9 cellular contexts compared by ENCODE assay signal in the genomic region with DNA sequence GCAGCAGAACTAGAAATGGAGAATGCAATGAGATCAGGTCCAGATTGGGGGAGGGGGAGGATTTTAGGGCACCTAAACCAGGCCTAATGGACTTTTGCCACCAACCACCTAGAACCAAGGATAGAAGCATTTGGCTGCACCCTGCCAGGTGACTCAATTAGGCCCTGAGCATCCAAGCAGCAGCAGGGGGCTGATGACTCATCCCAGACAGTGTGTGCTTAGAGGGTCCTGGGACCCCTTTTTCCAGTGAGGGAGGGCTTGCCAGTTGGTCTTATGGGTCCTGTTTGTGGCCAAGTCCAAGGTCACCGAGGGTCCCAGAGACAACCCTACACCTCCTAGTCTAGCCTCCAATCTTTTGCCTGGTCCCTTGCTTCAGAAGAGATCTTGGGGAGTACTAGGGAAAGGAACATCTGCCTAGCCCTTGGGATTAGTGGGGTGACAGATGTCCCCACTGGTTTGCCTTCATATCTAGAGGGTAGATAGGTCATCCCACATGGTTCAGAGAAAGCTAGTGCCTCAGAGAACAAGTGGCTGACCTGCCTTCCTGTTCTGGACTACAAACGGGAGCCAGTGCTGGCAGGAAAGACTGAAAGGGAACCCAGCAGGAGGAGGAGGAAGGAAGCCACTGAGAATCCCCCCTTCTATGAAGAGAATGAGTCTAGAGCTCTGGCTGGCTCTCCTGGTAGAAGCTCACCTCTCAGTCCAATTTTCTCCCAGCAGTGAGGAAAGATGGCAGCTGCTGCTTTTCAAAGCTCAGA. TPM values are rescaled to one million over a fixed set of nuclear protein-coding genes. Genes with fewer than 3 reads are reported as not detected.
A peak's percentile ranks its signal among the peaks of the same experiment; 100 is the strongest.
DNase-seq lines count a peak whose midpoint lies in the region; FAIRE-seq and TF ChIP-seq lines count a peak whose summit lies in the region.
"Had no signal": no experiment of that assay in that cellular context is flagged by ENCODE, and none has a peak within 500 bp of the region (broad histone marks: within the 10 kb centered on the region; RNA-seq: fewer than 3 reads in every experiment).

No MANE protein-coding gene starts in this region.

- H3K36me3 Mint-ChIP-seq in activated CD4-positive, alpha-beta T cell treated with anti-CD3 and anti-CD28 coated beads, Interleukin-2, amount 10 ng/mL, durations not matched to agents 24 days and 14 days (ENCODE audit: low read depth) = peaks cover 6% of the 10 kb centered on the region
- H3K36me3 Mint-ChIP-seq in activated naive CD8-positive, alpha-beta T cell treated with anti-CD3 and anti-CD28 coated beads for 36 hours = peaks cover 3% of the 10 kb centered on the region
- H3K36me3 Mint-ChIP-seq in neural crest cell (ENCODE audit: low read depth) = no peaks in the 10 kb centered on the region

- H3K36me3 ChIP-seq in HUES48 (ENCODE audit: control insufficient read depth, insufficient read depth, low read length) = 0 out of 2 replicates have a peak, but pooled peaks cover 5% of the 10 kb centered on the region

- TF ChIP-seq CTCF in neural crest cell (conservative IDR thresholded peaks at IDR 0.05) = no peak

- H3K27ac ChIP-seq in HUES48 (ENCODE audit: low read depth, low read length) = peak overlapping the region; percentile 26

- H3K27me3 ChIP-seq in HUES48 (ENCODE audit: control insufficient read depth, insufficient read depth, low read length) = no peaks in the 10 kb centered on the region

- DNase-seq in activated CD4-positive, alpha-beta T cell treated with anti-CD3 and anti-CD28 coated beads, Interleukin-2, amount 10 ng/mL, durations not matched to agents 24 days and 14 days = no peak
- DNase-seq in activated CD4-positive, alpha-beta T cell treated with anti-CD3 and anti-CD28 coated beads for 1 hour = no peak
- DNase-seq in activated naive CD8-positive, alpha-beta T cell treated with anti-CD3 and anti-CD28 coated beads for 36 hours = no peak
- DNase-seq in neural crest cell (ENCODE audit: low read depth, low spot score) (no peak), GM12892 (ENCODE audit: insufficient read length) (no peak), MV-4-11 (lab: John Stamatoyannopoulos, UW) (no peak)
- DNase-seq in stimulated activated CD4-positive, alpha-beta T cell treated with anti-CD3 and anti-CD28 coated beads, Interleukin-12 subunit alpha, Interleukin-12 subunit beta, amount 100 ng/mL, for 4 hours = no peak
- DNase-seq: KG1 had no signal

- no peaks in the 10 kb centered on the region for H3K9me3 Mint-ChIP-seq in activated CD4-positive, alpha-beta T cell treated with anti-CD3 and anti-CD28 coated beads, Interleukin-2, amount 10 ng/mL, durations not matched to agents 24 days and 14 days
- no peaks in the 10 kb centered on the region for H3K9me3 Mint-ChIP-seq in activated naive CD8-positive, alpha-beta T cell treated with anti-CD3 and anti-CD28 coated beads for 36 hours
- H3K9me3 Mint-ChIP-seq in neural crest cell = no peaks in the 10 kb centered on the region

- FAIRE-seq in GM12892 (lab: Jason Lieb, UNC) = no peak

- no peak overlapping the region for H3K9ac ChIP-seq in HUES48 (ENCODE audit: low read depth, low read length)

- TF ChIP-seq POLR2A in GM12892 (IDR thresholded peaks at IDR 0.05; ENCODE audit: low read depth, low read length) = no peak

- H3K4me3 Mint-ChIP-seq in activated CD4-positive, alpha-beta T cell treated with anti-CD3 and anti-CD28 coated beads, Interleukin-2, amount 10 ng/mL, durations not matched to agents 24 days and 14 days = peak overlapping the region; percentile 93
- peak overlapping the region; percentile 84 for H3K4me3 Mint-ChIP-seq in activated naive CD8-positive, alpha-beta T cell treated with anti-CD3 and anti-CD28 coated beads for 36 hours
- H3K4me3 Mint-ChIP-seq in neural crest cell = peak overlapping the region; percentile 91

- no peaks in the 10 kb centered on the region for H3K9me3 ChIP-seq in HUES48 (ENCODE audit: control insufficient read depth, insufficient read depth, low read length)

- intact Hi-C loops in activated CD4-positive, alpha-beta T cell treated with anti-CD3 and anti-CD28 coated beads, Interleukin-2, amount 10 ng/mL, durations not matched to agents 24 days and 14 days (cut with micrococcal nuclease) = no loop called here

- H3K27ac Mint-ChIP-seq in activated CD4-positive, alpha-beta T cell treated with anti-CD3 and anti-CD28 coated beads, Interleukin-2, amount 10 ng/mL, durations not matched to agents 24 days and 14 days = no peak overlapping the region
- no peak overlapping the region for H3K27ac Mint-ChIP-seq in activated naive CD8-positive, alpha-beta T cell treated with anti-CD3 and anti-CD28 coated beads for 36 hours
- no peak overlapping the region for H3K27ac Mint-ChIP-seq in neural crest cell (ENCODE audit: unreplicated experiment)

- peaks cover 3% of the 10 kb centered on the region for H3K27me3 Mint-ChIP-seq in activated CD4-positive, alpha-beta T cell treated with anti-CD3 and anti-CD28 coated beads, Interleukin-2, amount 10 ng/mL, durations not matched to agents 24 days and 14 days
- no peaks in the 10 kb centered on the region for H3K27me3 Mint-ChIP-seq in activated naive CD8-positive, alpha-beta T cell treated with anti-CD3 and anti-CD28 coated beads for 36 hours
- no peaks in the 10 kb centered on the region for H3K27me3 Mint-ChIP-seq in neural crest cell (ENCODE audit: low read depth)

- H3K4me3 ChIP-seq in HUES48 (ENCODE audit: low read depth, low read length) = no peak overlapping the region

- H3K4me1 ChIP-seq in HUES48 (ENCODE audit: control insufficient read depth, insufficient read depth, low read length) = peaks cover 31% of the 10 kb centered on the region

- peaks cover 34% of the 10 kb centered on the region for H3K4me1 Mint-ChIP-seq in activated CD4-positive, alpha-beta T cell treated with anti-CD3 and anti-CD28 coated beads, Interleukin-2, amount 10 ng/mL, durations not matched to agents 24 days and 14 days
- H3K4me1 Mint-ChIP-seq in activated naive CD8-positive, alpha-beta T cell treated with anti-CD3 and anti-CD28 coated beads for 36 hours = peaks cover 44% of the 10 kb centered on the region
- peaks cover 32% of the 10 kb centered on the region for H3K4me1 Mint-ChIP-seq in neural crest cell

RNA-seq across cellular contexts. Expression of a gene that starts 1.6 kb away (rescaled TPM):
- total RNA-seq in activated CD4-positive, alpha-beta T cell treated with anti-CD3 and anti-CD28 coated beads, Interleukin-2, amount 10 ng/mL, durations not matched to agents 24 days and 14 days = 9.3 and 10.9 TPM in 2 replicates
- total RNA-seq in activated naive CD8-positive, alpha-beta T cell treated with anti-CD3 and anti-CD28 coated beads for 36 hours = 10 to 100 TPM; 11.7 to 11.9 TPM
- total RNA-seq in neural crest cell = 18.3 and 22.1 TPM in 2 replicates
- 0.59 TPM for polyA plus RNA-seq in GM12892 (2012; ENCODE audit: missing spikeins)

RNA-seq across cellular contexts. Expression of a gene that starts 40.7 kb away (rescaled TPM):
- 63.0 and 66.4 TPM in 2 replicates for total RNA-seq in activated CD4-positive, alpha-beta T cell treated with anti-CD3 and anti-CD28 coated beads, Interleukin-2, amount 10 ng/mL, durations not matched to agents 24 days and 14 days
- total RNA-seq in activated naive CD8-positive, alpha-beta T cell treated with anti-CD3 and anti-CD28 coated beads for 36 hours = 10 to 100 TPM; 61.7 to 61.9 TPM
- total RNA-seq in neural crest cell = not detected in 2 replicates
- polyA plus RNA-seq in GM12892 (2012; ENCODE audit: missing spikeins) = not detected

RNA-seq across cellular contexts. Expression of a gene that starts 42.6 kb away (rescaled TPM):
- total RNA-seq in activated CD4-positive, alpha-beta T cell treated with anti-CD3 and anti-CD28 coated beads, Interleukin-2, amount 10 ng/mL, durations not matched to agents 24 days and 14 days = 727 and 736 TPM in 2 replicates
- total RNA-seq in activated naive CD8-positive, alpha-beta T cell treated with anti-CD3 and anti-CD28 coated beads for 36 hours = 100 to 1,000 TPM; 886 to 911 TPM
- total RNA-seq in neural crest cell = 642 and 671 TPM in 2 replicates
- polyA plus RNA-seq in GM12892 (2012; ENCODE audit: missing spikeins) = 343 TPM

Comparison
In these comparisons a context has a peak if more than half of its experiments do, and no peak if none do; other contexts are left out.
1. RNA of a gene that starts 40.7 kb away (total RNA-seq): 63.0 to 66.4 TPM in activated CD4-positive, alpha-beta T cell treated with anti-CD3 and anti-CD28 coated beads, Interleukin-2, amount 10 ng/mL, durations not matched to agents 24 days and 14 days and 61.7 to 61.9 TPM in activated naive CD8-positive, alpha-beta T cell treated with anti-CD3 and anti-CD28 coated beads for 36 hours; not detected in neural crest cell; every median in the first group is over 10 times any median in the second.
2. Peak in every context shown above with its lines, with median percentiles within 50 percentile points of each other: H3K4me3 Mint-ChIP-seq.